ENCODE assay signal across 11 cellular contexts in genomic region chr4:185235480-185236154, GRCh38. TPM values are rescaled to one million over a fixed set of nuclear protein-coding genes. Genes with fewer than 3 reads are reported as not detected.
DNase-seq lines count a peak whose midpoint lies in the region; ATAC-seq, FAIRE-seq and TF ChIP-seq lines count a peak whose summit lies in the region.
"Had no signal": no experiment of that assay in that cellular context is flagged by ENCODE, and none has a peak within 500 bp of the region (broad histone marks: within the 10 kb centered on the region; RNA-seq: fewer than 3 reads in every experiment).

No MANE protein-coding gene starts in this region.

- intact Hi-C loops in sciatic nerve (cut with DNase I), result no loop called here
- intact Hi-C loops in OCI-LY7 (cut with micrococcal nuclease; ENCODE audit: unreplicated experiment), result no loop called here

- peak; percentile 38 for ATAC-seq in sciatic nerve

- no peak overlapping the region for H3K9ac ChIP-seq in astrocyte (ENCODE audit: low read length)

- H2AFZ ChIP-seq in astrocyte (ENCODE audit: low read depth, low read length), result no peak overlapping the region
- H2AFZ ChIP-seq in OCI-LY7 (ENCODE audit: low read length), result no peak overlapping the region

- DNase-seq in HuH-7 (ENCODE audit: low spot score) (peak; percentile 20), astrocyte (ENCODE audit: low read depth) (peak; percentile 51), kidney tubule cell (ENCODE audit: low spot score) (peak; percentile 29), sciatic nerve (ENCODE audit: low spot score) (no peak), NCI-H2081 (lab: John Stamatoyannopoulos, UW) (no peak), NCI-H510A (lab: John Stamatoyannopoulos, UW) (no peak), OCI-LY7 (ENCODE audit: low spot score) (no peak)
- DNase-seq: activated CD4-positive, alpha-beta T cell treated with anti-CD3 and anti-CD28 coated beads, Interleukin-2, amount 50 U/mL, for 1 hour; NCI-H2107; T-cell had no signal

- peaks cover 17% of the 10 kb centered on the region for H4K20me1 ChIP-seq in astrocyte (ENCODE audit: insufficient read depth, low read length)
- H4K20me1 ChIP-seq in OCI-LY7 (ENCODE audit: insufficient read depth, low read length), result no peaks in the 10 kb centered on the region

- H3K4me3 ChIP-seq in astrocyte (ENCODE audit: insufficient read depth, low read depth, low read length), result no peak overlapping the region
- no peak overlapping the region for H3K4me3 ChIP-seq in OCI-LY7 (ENCODE audit: low read depth, low read length, poor library complexity, severe bottlenecking)

- POLR2A ChIA-PET in OCI-LY7 (lab: Charles Lee), result interaction anchor here (1.5 to 2.4 kb wide), 2 partner anchors 9 to 23 kb away, joined by 4 to 7 read pairs; no protein-coding TSS in a partner anchor

- no peak overlapping the region for H3K27ac ChIP-seq in astrocyte (ENCODE audit: low read depth, low read length)
- no peak overlapping the region for H3K27ac ChIP-seq in OCI-LY7 (ENCODE audit: low read depth, low read length, poor library complexity, severe bottlenecking)

- H3K27ac Mint-ChIP-seq in astrocyte (ENCODE audit: unreplicated experiment), result no peak overlapping the region
- H3K27ac Mint-ChIP-seq: T-cell had no signal

- H3K4me1 Mint-ChIP-seq in astrocyte (ENCODE audit: low read depth, unreplicated experiment), result peaks cover 15% of the 10 kb centered on the region

- no peaks in the 10 kb centered on the region for H3K27me3 ChIP-seq in astrocyte (ENCODE audit: insufficient read depth, low read length)

- no TSS peak for BruUV-seq in OCI-LY7 (replicated peaks; lab: Mats Ljungman, UMichigan)

- CTCF ChIA-PET in OCI-LY7 (lab: Charles Lee; ENCODE audit: unreplicated experiment), result no interaction called here

- H3K36me3 ChIP-seq in astrocyte (ENCODE audit: insufficient read depth, low read length) (no peaks in the 10 kb centered on the region), OCI-LY7 (ENCODE audit: insufficient read depth, low read length) (peaks cover 10% of the 10 kb centered on the region; the same call in 1 of the 2 replicates)

- H3K9me2 ChIP-seq in OCI-LY7 (ENCODE audit: insufficient read depth, low read length), result no peaks in the 10 kb centered on the region

- H3K4me1 ChIP-seq in astrocyte (ENCODE audit: insufficient read depth, low read length) (peaks cover 17% of the 10 kb centered on the region), OCI-LY7 (ENCODE audit: insufficient read depth, low read length, poor library complexity, severe bottlenecking) (no peaks in the 10 kb centered on the region)

- H3K36me3 Mint-ChIP-seq in astrocyte (ENCODE audit: low read depth, unreplicated experiment), result peaks cover 10% of the 10 kb centered on the region

- H3K9me3 ChIP-seq in astrocyte (ENCODE audit: insufficient read depth, low read depth, low read length), result no peaks in the 10 kb centered on the region
- H3K9me3 ChIP-seq in OCI-LY7 (ENCODE audit: low read length), result peaks cover 6% of the 10 kb centered on the region; the same call in 1 of the 2 replicates

- no peaks in the 10 kb centered on the region for H3K27me3 Mint-ChIP-seq in astrocyte (ENCODE audit: low read depth, unreplicated experiment)
- H3K27me3 Mint-ChIP-seq: brain, T-cell had no signal

- no peak overlapping the region for H3K4me2 ChIP-seq in astrocyte (ENCODE audit: low read length)
- no peak overlapping the region for H3K4me2 ChIP-seq in OCI-LY7 (ENCODE audit: low read length)

- FAIRE-seq in astrocyte (lab: Jason Lieb, UNC), result no peak

- TF ChIP-seq CTCF in astrocyte (IDR thresholded peaks at IDR 0.05; ENCODE audit: insufficient read depth, low read depth, low read length) (no peak), OCI-LY7 (conservative IDR thresholded peaks at IDR 0.05; ENCODE audit: low read length) (no peak)

- peaks cover 5% of the 10 kb centered on the region for H3K9me3 Mint-ChIP-seq in astrocyte (ENCODE audit: unreplicated experiment)

- H3K4me3 Mint-ChIP-seq in astrocyte (ENCODE audit: unreplicated experiment), result no peak overlapping the region
- H3K4me3 Mint-ChIP-seq: brain, T-cell had no signal

- H3K79me2 ChIP-seq in astrocyte (ENCODE audit: insufficient read depth, low read length), result peaks cover 45% of the 10 kb centered on the region
- peaks cover 34% of the 10 kb centered on the region; the same call in 1 of the 2 replicates for H3K79me2 ChIP-seq in OCI-LY7 (ENCODE audit: insufficient read depth, low read depth, low read length)

RNA-seq across cellular contexts. Expression of gene SNX25, which starts 26.2 kb away (rescaled TPM):
- total RNA-seq in astrocyte (29.2 and 29.5 TPM in 2 replicates), sciatic nerve (33.6 TPM), OCI-LY7 (2022) (49.4 and 55.6 TPM in 2 replicates)
- 33.7 and 35.5 TPM in 2 replicates for total RNA-seq in OCI-LY7 (2014; rRNA removed; shearing (Covaris generic))

RNA-seq across cellular contexts. Expression of gene CFAP97, which starts 31.8 kb away (rescaled TPM):
- total RNA-seq in astrocyte, result 22.1 and 22.7 TPM in 2 replicates
- 44.8 TPM for total RNA-seq in sciatic nerve
- total RNA-seq in OCI-LY7 (2014; rRNA removed; shearing (Covaris generic)), result 20.4 and 22.7 TPM in 2 replicates
- total RNA-seq in OCI-LY7 (2022), result 54.0 and 57.3 TPM in 2 replicates

Comparison
In these comparisons a context has a peak if more than half of its experiments do, and no peak if none do; other contexts are left out.
1. DNase-seq: peak in HuH-7 (single experiment), astrocyte (single experiment) and kidney tubule cell (single experiment); none in sciatic nerve (single experiment), NCI-H2081 (0 of 2), NCI-H510A (single experiment) and OCI-LY7 (single experiment).